ENCODE assay signal across 3 cellular contexts in genomic region chr14:97791072-97791471, GRCh38.
"Had no signal": no experiment of that assay in that cellular context is flagged by ENCODE, and none has a peak within 500 bp of the region (broad histone marks: within the 10 kb centered on the region; RNA-seq: fewer than 3 reads in every experiment).

No MANE protein-coding gene starts in this region.

- ATAC-seq: GM12878 had no signal

- H3K4me3 ChIP-seq: GM12878 had no signal

- DNase-seq: GDM1, GF-D8 had no signal
